In the genomic region with DNA sequence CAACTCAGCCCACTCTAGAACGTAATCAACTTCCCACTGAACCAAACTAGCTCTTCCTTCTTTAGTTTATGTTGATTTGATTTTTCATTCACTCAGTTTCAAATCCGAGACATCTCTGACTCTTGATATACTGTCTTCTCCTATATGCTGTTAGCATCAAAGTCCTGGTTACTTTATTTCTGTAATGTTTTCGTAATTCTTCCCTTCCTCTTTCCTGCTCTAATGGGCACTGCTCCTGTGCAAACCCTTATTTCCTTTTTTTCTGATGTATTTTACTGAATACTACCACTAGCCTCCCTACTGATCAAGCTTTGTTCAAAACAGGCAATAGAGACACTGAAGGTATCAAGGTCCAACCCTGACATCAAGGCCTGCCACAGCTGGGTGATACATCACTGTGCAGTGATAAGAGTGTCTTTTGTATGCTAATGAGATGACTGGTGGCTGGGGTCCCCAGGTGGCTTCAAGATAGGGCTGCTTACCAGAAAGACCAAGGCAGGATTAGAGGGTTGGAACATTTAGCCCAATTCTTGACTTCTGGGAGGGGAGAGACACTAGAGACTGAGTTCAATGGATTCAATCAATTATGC, we compare ENCODE assay signal across 19 cellular contexts.
"Had no signal": no experiment of that assay in that cellular context is flagged by ENCODE, and none has a peak within 500 bp of the region (broad histone marks: within the 10 kb centered on the region; RNA-seq: fewer than 3 reads in every experiment).

No MANE protein-coding gene starts in this region.

- H3K4me1 Mint-ChIP-seq: activated naive CD4-positive, alpha-beta T cell treated with anti-CD3 and anti-CD28 coated beads, Interleukin-2, amount 10 ng/mL, durations not matched to agents 7 days and 5 days; activated naive CD8-positive, alpha-beta T cell treated with anti-CD3 and anti-CD28 coated beads, Interleukin-2, amount 50 U/mL, for 24 hours; naive thymus-derived CD8-positive, alpha-beta T cell had no signal

- H3K27ac Mint-ChIP-seq: activated naive CD4-positive, alpha-beta T cell treated with anti-CD3 and anti-CD28 coated beads, Interleukin-2, amount 10 ng/mL, durations not matched to agents 7 days and 5 days; activated naive CD8-positive, alpha-beta T cell treated with anti-CD3 and anti-CD28 coated beads, Interleukin-2, amount 50 U/mL, for 24 hours; brain; naive thymus-derived CD8-positive, alpha-beta T cell; stimulated activated naive B cell treated with anti-CD40 and anti-IgM and Interleukin-4, amounts not matched to agents 10 μg/mL and 1 μg/mL and 100 μg/mL, for 72 hours; T-helper 2 cell treated with Interferon-gamma antibody and Interleukin-4, amounts not matched to agents 5 μg/mL and 100 μg/mL, for 36 hours had no signal

- H3K27me3 ChIP-seq: dorsolateral prefrontal cortex, left lung, sigmoid colon had no signal

- H3K4me3 Mint-ChIP-seq: activated naive CD4-positive, alpha-beta T cell treated with anti-CD3 and anti-CD28 coated beads, Interleukin-2, amount 10 ng/mL, durations not matched to agents 7 days and 5 days; activated naive CD8-positive, alpha-beta T cell treated with anti-CD3 and anti-CD28 coated beads, Interleukin-2, amount 50 U/mL, for 24 hours; brain; naive thymus-derived CD8-positive, alpha-beta T cell; stimulated activated naive B cell treated with anti-CD40 and anti-IgM and Interleukin-4, amounts not matched to agents 10 μg/mL and 1 μg/mL and 100 μg/mL, for 72 hours; T-helper 2 cell treated with Interferon-gamma antibody and Interleukin-4, amounts not matched to agents 5 μg/mL and 100 μg/mL, for 36 hours had no signal

- DNase-seq: activated CD4-positive, alpha-beta T cell treated with anti-CD3 and anti-CD28 coated beads, Interleukin-2, amount 50 U/mL, for 1 hour; activated CD4-positive, CD25-positive, alpha-beta regulatory T cell treated with anti-CD3 and anti-CD28 coated beads, Interleukin-2, amount 50 U/mL, for 72 hours; activated CD8-positive, alpha-beta memory T cell treated with anti-CD3 and anti-CD28 coated beads for 24 hours; activated CD8-positive, alpha-beta memory T cell treated with anti-CD3 and anti-CD28 coated beads, Interleukin-2, amount 50 U/mL, for 48 hours; activated effector memory CD4-positive, alpha-beta T cell treated with Interleukin-2 at 50 U/mL for 16 hours; activated naive CD4-positive, alpha-beta T cell treated with anti-CD3 and anti-CD28 coated beads, Interleukin-2, amount 10 ng/mL, durations not matched to agents 7 days and 5 days; activated naive CD8-positive, alpha-beta T cell treated with anti-CD3 and anti-CD28 coated beads, Interleukin-2, amount 50 U/mL, for 24 hours; activated T-cell treated with anti-CD3 and anti-CD28 coated beads, Interleukin-2, amount 50 U/mL, for 48 hours; anterior cingulate cortex; central memory CD4-positive, alpha-beta T cell; dorsolateral prefrontal cortex; head of caudate nucleus; left lung; naive thymus-derived CD8-positive, alpha-beta T cell; sigmoid colon; stimulated activated CD4-positive, alpha-beta T cell treated with anti-CD3 and anti-CD28 coated beads, Interleukin-4, amount 100 ng/mL, for 4 hours; stimulated activated naive B cell treated with anti-CD40 and anti-IgM and Interleukin-4, amounts not matched to agents 10 μg/mL and 1 μg/mL and 100 μg/mL, for 72 hours had no signal

- H3K27me3 Mint-ChIP-seq: stimulated activated naive B cell treated with anti-CD40 and anti-IgM and Interleukin-4, amounts not matched to agents 10 μg/mL and 1 μg/mL and 100 μg/mL, for 72 hours had no signal

- H3K27ac ChIP-seq: sigmoid colon had no signal

- H3K4me3 ChIP-seq: dorsolateral prefrontal cortex, left lung, sigmoid colon had no signal

- ATAC-seq: activated naive CD8-positive, alpha-beta T cell treated with anti-CD3 and anti-CD28 coated beads, Interleukin-2, amount 50 U/mL, for 24 hours; left lung; naive thymus-derived CD8-positive, alpha-beta T cell; stimulated activated naive B cell treated with anti-CD40 and anti-IgM and Interleukin-4, amounts not matched to agents 10 μg/mL and 1 μg/mL and 100 μg/mL, for 72 hours had no signal

- H3K36me3 Mint-ChIP-seq: activated naive CD4-positive, alpha-beta T cell treated with anti-CD3 and anti-CD28 coated beads, Interleukin-2, amount 10 ng/mL, durations not matched to agents 7 days and 5 days had no signal
